In genomic region chr12:118016424-118017264, GRCh38 we compare ENCODE assay signal across 8 cellular contexts.
DNase-seq lines count a peak whose midpoint lies in the region; ATAC-seq and TF ChIP-seq lines count a peak whose summit lies in the region.

Gene RFC5 (plus strand): TSS chr12:118016703. CDS start chr12:118016828, 125 bp downstream.

- peak within 1 kb of the TSS; percentile 93 for H3K4me3 Mint-ChIP-seq in central memory CD8-positive, alpha-beta T cell

- H3K27me3 Mint-ChIP-seq in central memory CD8-positive, alpha-beta T cell: no peaks in the 10 kb centered on the region

- H3K9me3 Mint-ChIP-seq in central memory CD8-positive, alpha-beta T cell: no peaks in the 10 kb centered on the region

- H3K4me1 Mint-ChIP-seq in central memory CD8-positive, alpha-beta T cell: peaks cover 19% of the 10 kb centered on the region

- peak within 1 kb of the TSS; percentile 95 for H3K4me3 ChIP-seq in AG10803 (ENCODE audit: low read length)

- DNase-seq in AG10803 (ENCODE audit: low read depth) (peak; percentile 95), NCI-H446 (lab: John Stamatoyannopoulos, UW) (peak; percentile 94 to 99), iris pigment epithelial cell (ENCODE audit: low read depth) (peak; percentile 95)
- DNase-seq in activated CD4-positive, CD25-positive, alpha-beta regulatory T cell (lab: John Stamatoyannopoulos, UW): peak; percentile 92 to 97 (median 94)
- DNase-seq in central memory CD8-positive, alpha-beta T cell (ENCODE audit: low spot score in 2 of 2): peak; percentile 94 to 95
- peak; percentile 98 for DNase-seq in stimulated activated CD4-positive, alpha-beta T cell treated with anti-CD3 and anti-CD28 coated beads, Interleukin-12 subunit alpha, Interleukin-12 subunit beta, amount 100 ng/mL, for 4 hours

- H3K27ac Mint-ChIP-seq in central memory CD8-positive, alpha-beta T cell (ENCODE audit: low read depth): peak within 1 kb of the TSS; percentile 97

- ATAC-seq in GM19035 (IDR thresholded peaks at IDR 0.05; ENCODE audit: unreplicated experiment) (peak; percentile 96), HG03342 (IDR thresholded peaks at IDR 0.05; ENCODE audit: unreplicated experiment) (peak; percentile 99)
- ATAC-seq in central memory CD8-positive, alpha-beta T cell (replicated peaks; ENCODE audit: extremely low read depth, poor library complexity, severe bottlenecking): peak; percentile 99

- peaks cover 28% of the 10 kb centered on the region for H3K36me3 Mint-ChIP-seq in central memory CD8-positive, alpha-beta T cell (ENCODE audit: insufficient read depth)

- TF ChIP-seq CTCF in AG10803 (conservative IDR thresholded peaks at IDR 0.05; ENCODE audit: low read length): no peak

Comparison
In these comparisons a context has a peak if more than half of its experiments do, and no peak if none do; other contexts are left out.
1. Peak in every context shown above with its lines: DNase-seq, ATAC-seq and H3K4me3 ChIP-seq.